ENCODE assay signal across 1 cellular context in genomic region chr6:18326980-18327379, GRCh38.
TF ChIP-seq lines count a peak whose summit lies in the region.

No MANE protein-coding gene starts in this region.

TF ChIP-seq in GM12878, 131 proteins besides CTCF, POLR2A, EP300 and RAD21 (continued from another document):
- no peak for TF ChIP-seq USF2 (IDR thresholded peaks at IDR 0.05; ENCODE audit: borderline replicate concordance, low read depth, low read length)
- no peak for TF ChIP-seq JUND (IDR thresholded peaks at IDR 0.05; ENCODE audit: low read depth, low read length)
- no peak for TF ChIP-seq TCF7 (IDR thresholded peaks at IDR 0.05; ENCODE audit: borderline replicate concordance)
